Comparison of ENCODE assay signal across 2 cellular contexts in genomic region chr3:50172615-50173220, GRCh38.
TF ChIP-seq lines count a peak whose summit lies in the region.

No MANE protein-coding gene starts in this region.

TF ChIP-seq in IMR-90, 13 proteins besides CTCF, POLR2A, EP300 and RAD21:
- TF ChIP-seq NFE2L2 (IDR thresholded peaks at IDR 0.05; ENCODE audit: low read depth, low read length) (no peak), FOS (IDR thresholded peaks at IDR 0.05; ENCODE audit: low read depth, low read length) (no peak), CHD1 (IDR thresholded peaks at IDR 0.05; ENCODE audit: low read depth, low read length) (no peak), MAZ (IDR thresholded peaks at IDR 0.05; ENCODE audit: borderline replicate concordance, low read depth, low read length) (no peak), MAFK (IDR thresholded peaks at IDR 0.05; ENCODE audit: low read depth, low read length) (no peak), ELK1 (IDR thresholded peaks at IDR 0.05; ENCODE audit: borderline replicate concordance, low read depth, low read length) (no peak), SMC3 (IDR thresholded peaks at IDR 0.05; ENCODE audit: low read depth, low read length) (no peak), RFX5 (IDR thresholded peaks at IDR 0.05; ENCODE audit: low read depth, low read length) (no peak), USF2 (IDR thresholded peaks at IDR 0.05; ENCODE audit: low read depth, low read length) (no peak), CEBPB (IDR thresholded peaks at IDR 0.05; ENCODE audit: low read depth, low read length) (no peak), BHLHE40 (IDR thresholded peaks at IDR 0.05; ENCODE audit: low read depth, low read length) (no peak), RCOR1 (IDR thresholded peaks at IDR 0.05; ENCODE audit: insufficient replicate concordance, low read length) (no peak), MXI1 (IDR thresholded peaks at IDR 0.05; ENCODE audit: borderline replicate concordance, low read depth, low read length) (no peak)

TF ChIP-seq in endothelial cell of umbilical vein, 7 proteins besides CTCF, POLR2A, EP300 and RAD21:
- TF ChIP-seq FOS (IDR thresholded peaks at IDR 0.05; ENCODE audit: borderline replicate concordance, insufficient read depth, low read length) = no peak
- no peak for TF ChIP-seq POLR2AphosphoS5 (IDR thresholded peaks at IDR 0.05; ENCODE audit: insufficient read depth, low read depth, low read length)
